In genomic region chr15:45606413-45606812, GRCh38 we compare ENCODE assay signal across 1 cellular context.
TF ChIP-seq lines count a peak whose summit lies in the region.

No MANE protein-coding gene starts in this region.

TF ChIP-seq in HEK293, 187 proteins besides CTCF, POLR2A, EP300 and RAD21:
- no peak for TF ChIP-seq ZNF501 (tag by site-specific recombination; IDR thresholded peaks at IDR 0.05)
- no peak for TF ChIP-seq ZNF521 (tag by site-specific recombination; IDR thresholded peaks at IDR 0.05)
- 0 out of 2 replicates have a peak, but pooled peaks have one; percentile 20 for TF ChIP-seq ATF2 (tag by site-specific recombination; IDR thresholded peaks at IDR 0.05; ENCODE audit: low read depth)
- 0 out of 2 replicates have a peak, but pooled peaks have one; percentile 12 for TF ChIP-seq ZNF629 (tag by site-specific recombination; IDR thresholded peaks at IDR 0.05)
